35 cellular contexts compared by ENCODE assay signal in genomic region chr2:150669492-150669891, GRCh38.
"Had no signal": no experiment of that assay in that cellular context is flagged by ENCODE, and none has a peak within 500 bp of the region (broad histone marks: within the 10 kb centered on the region; RNA-seq: fewer than 3 reads in every experiment).

No MANE protein-coding gene starts in this region.

- DNase-seq: Karpas-422, Kasumi-1, MG63, MM.1S, MV-4-11, NCI-H1048, NCI-H1092, NCI-H1092 treated with DMSO at 0.1 percent for 48 hours, NCI-H1105, NCI-H1105 treated with DMSO at 0.1 percent for 48 hours, NCI-H1417 treated with DMSO at 0.1 percent for 48 hours, NCI-H1436, NCI-H1436 treated with DMSO at 0.1 percent for 48 hours, NCI-H146, NCI-H1694, NCI-H1694 treated with DMSO at 0.1 percent for 48 hours, NCI-H187, NCI-H187 treated with DMSO at 0.1 percent for 48 hours, NCI-H1930, NCI-H2029, NCI-H2029 treated with DMSO at 0.1 percent for 48 hours, NCI-H2081, NCI-H2081 treated with DMSO at 0.1 percent for 48 hours, NCI-H2107, NCI-H2171, NCI-H2171 treated with DMSO at 0.1 percent for 48 hours, NCI-H2227 treated with DMSO at 0.1 percent for 48 hours, NCI-H226, NCI-H345, NCI-H446, NCI-H446 treated with DMSO at 0.1 percent for 48 hours, NCI-H510A, NCI-H510A treated with DMSO at 0.1 percent for 48 hours, NCI-H524, NCI-H524 treated with DMSO at 0.1 percent for 48 hours had no signal

- H3K36me3 ChIP-seq: MG63 had no signal

- H3K27me3 ChIP-seq: MG63 had no signal

- H3K4me3 ChIP-seq: MG63 had no signal
